ENCODE assay signal across 16 cellular contexts in the genomic region with DNA sequence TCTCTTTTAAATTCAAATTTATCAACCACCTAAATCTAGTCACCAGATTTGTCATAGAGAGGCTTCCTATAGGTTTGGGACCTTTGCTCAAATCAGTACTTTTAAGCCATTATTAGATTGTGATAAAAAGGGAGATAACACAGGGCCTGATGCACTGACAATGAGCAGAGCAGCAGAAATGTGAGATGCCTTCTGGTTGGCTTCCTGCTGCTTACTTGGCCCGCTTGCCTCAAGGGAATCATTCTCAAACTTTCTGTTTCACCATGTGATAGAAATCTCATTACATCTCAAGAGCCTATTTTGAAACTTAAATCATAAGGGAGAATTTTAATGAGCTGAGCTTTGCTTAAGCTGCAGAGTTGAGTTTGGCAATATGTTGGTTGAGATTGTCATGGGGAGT.
A peak's percentile ranks its signal among the peaks of the same experiment; 100 is the strongest.
DNase-seq lines count a peak whose midpoint lies in the region; ATAC-seq lines count a peak whose summit lies in the region.
"Had no signal": no experiment of that assay in that cellular context is flagged by ENCODE, and none has a peak within 500 bp of the region (broad histone marks: within the 10 kb centered on the region; RNA-seq: fewer than 3 reads in every experiment).

No MANE protein-coding gene starts in this region.

- DNase-seq in germinal center (ENCODE audit: low spot score), result peak; percentile 2
- no peak for DNase-seq in NCI-H1092 (lab: John Stamatoyannopoulos, UW)
- DNase-seq in NOMO-1 (lab: John Stamatoyannopoulos, UW; ENCODE audit: unreplicated experiment in 2 of 2), result no peak
- DNase-seq: activated CD4-positive, alpha-beta T cell treated with anti-CD3 and anti-CD28 coated beads for 36 hours; activated naive CD8-positive, alpha-beta T cell treated with anti-CD3 and anti-CD28 coated beads, Interleukin-2, amount 50 U/mL, for 24 hours; activated T-cell treated with anti-CD3 and anti-CD28 coated beads for 4 hours; DND-41; effector CD8-positive, alpha-beta T cell; HFFc6; NCI-H1694; right cardiac atrium; stimulated activated CD4-positive, alpha-beta T cell treated with anti-CD3 and anti-CD28 coated beads, Interleukin-2, amount 100 ng/mL, for 24 hours had no signal

- ATAC-seq in GM19025 (IDR thresholded peaks at IDR 0.05; ENCODE audit: low read depth, unreplicated experiment), result peak; percentile 63
- peak; percentile 66 for ATAC-seq in GM21737 (IDR thresholded peaks at IDR 0.05; ENCODE audit: unreplicated experiment)
- ATAC-seq in HG03432 (IDR thresholded peaks at IDR 0.05; ENCODE audit: unreplicated experiment), result peak; percentile 83
- no peak for ATAC-seq in GM21423 (IDR thresholded peaks at IDR 0.05; ENCODE audit: unreplicated experiment)
- ATAC-seq: activated CD4-positive, alpha-beta T cell treated with anti-CD3 and anti-CD28 coated beads for 36 hours; activated naive CD8-positive, alpha-beta T cell treated with anti-CD3 and anti-CD28 coated beads, Interleukin-2, amount 50 U/mL, for 24 hours; right cardiac atrium had no signal
